ENCODE assay signal across 10 cellular contexts in genomic region chr6:30163090-30163917, GRCh38. TPM values are rescaled to one million over a fixed set of nuclear protein-coding genes. Genes with fewer than 3 reads are reported as not detected.
DNase-seq lines count a peak whose midpoint lies in the region; ATAC-seq and TF ChIP-seq lines count a peak whose summit lies in the region.
"Had no signal": no experiment of that assay in that cellular context is flagged by ENCODE, and none has a peak within 500 bp of the region (broad histone marks: within the 10 kb centered on the region; RNA-seq: fewer than 3 reads in every experiment).

Gene TRIM15 (plus strand): TSS chr6:30163546. CDS start chr6:30163685, 139 bp downstream.

- H3K4me3 ChIP-seq in colonic mucosa (peak within 1 kb of the TSS; percentile 50), foreskin fibroblast (ENCODE audit: low read depth in 1 of 2, low read length in 2 of 2) (no peak within 1 kb of the TSS), dorsolateral prefrontal cortex (no peak within 1 kb of the TSS)

- no peak within 1 kb of the TSS for H3K4ac ChIP-seq in H9 (ENCODE audit: low read depth, low read length)

- H3K9ac ChIP-seq in H9 (ENCODE audit: extremely low read depth, insufficient read length, low read length) = no peak within 1 kb of the TSS
- peak within 1 kb of the TSS; percentile 88 to 93 for H3K9ac ChIP-seq in colonic mucosa (ENCODE audit: low read depth in 2 of 2, low read length in 2 of 2)

- intact Hi-C loops in colonic mucosa (cut with DNase I) (no loop called here), dorsolateral prefrontal cortex (cut with DNase I) (loop anchor here in 1 of 2 donors (10.0 kb wide), 1 partner anchor 319 kb away; no protein-coding TSS in a partner anchor)

- TF ChIP-seq CTCF in H9 (conservative IDR thresholded peaks at IDR 0.05) (no peak), WTC11 (IDR thresholded peaks at IDR 0.05) (no peak), colonic mucosa (IDR thresholded peaks at IDR 0.05) (no peak), GM13976 (IDR thresholded peaks at IDR 0.05; ENCODE audit: borderline replicate concordance, control extremely low read depth, extremely low read depth, insufficient read depth, missing control alignments) (no peak), foreskin fibroblast (IDR thresholded peaks at IDR 0.05; ENCODE audit: low read depth, low read length) (no peak), dorsolateral prefrontal cortex (IDR thresholded peaks at IDR 0.05 in 54 of 56, conservative IDR thresholded peaks at IDR 0.05 in 2 of 56; ENCODE audit: low read depth in 1 of 56, partially characterized antibody in 56 of 56) (no peak)

- peak within 1 kb of the TSS; percentile 72; the same call in 1 of the 2 replicates for H3K14ac ChIP-seq in H9 (ENCODE audit: insufficient read depth, low read length)

- H3K27ac Mint-ChIP-seq in H9 = no peak within 1 kb of the TSS; a peak in 1 of 7 replicates
- no peak within 1 kb of the TSS for H3K27ac Mint-ChIP-seq in WTC11

- no peak within 1 kb of the TSS for H2BK12ac ChIP-seq in H9 (ENCODE audit: insufficient read length, low read depth, low read length)

- H3K23ac ChIP-seq in H9 (ENCODE audit: insufficient read length, low read depth, low read length) = no peak within 1 kb of the TSS

- no peaks in the 10 kb centered on the region for H3K79me1 ChIP-seq in H9 (ENCODE audit: insufficient read depth, low read depth, low read length, poor library complexity, severe bottlenecking)

- H4K8ac ChIP-seq in H9 (replicated peaks; ENCODE audit: insufficient read length, low read depth, low read length) = no peak within 1 kb of the TSS

- H4K20me1 ChIP-seq in H9 (ENCODE audit: control insufficient read depth, insufficient read depth, insufficient read length) = no peaks in the 10 kb centered on the region

- DNase-seq in H9 (peak; percentile 60), WTC11 (ENCODE audit: low spot score) (peak; percentile 30), colonic mucosa (peak; percentile 93), GM13976 (ENCODE audit: low spot score) (no peak), foreskin fibroblast (no peak), dorsolateral prefrontal cortex (no peak)
- DNase-seq in stimulated activated CD4-positive, alpha-beta T cell treated with anti-CD3 and anti-CD28 coated beads, Interleukin-2, amount 100 ng/mL, for 48 hours = peak; percentile 41 to 56
- DNase-seq: NCI-H524 had no signal

- no peak within 1 kb of the TSS for H3T11ph ChIP-seq in H9 (ENCODE audit: low read length)

- H3K4me1 ChIP-seq in H9 (ENCODE audit: insufficient read depth, low read length) (peaks cover 3% of the 10 kb centered on the region; the same call in 1 of the 2 replicates), colonic mucosa (no peaks in the 10 kb centered on the region)

- H2BK5ac ChIP-seq in H9 (ENCODE audit: insufficient read length, low read length) = no peak within 1 kb of the TSS

- H3K36me3 Mint-ChIP-seq in H9 (ENCODE audit: insufficient read depth in 1 of 3, low read depth in 3 of 3) = no peaks in the 10 kb centered on the region
- H3K36me3 Mint-ChIP-seq in WTC11 = no peaks in the 10 kb centered on the region

- H3K27ac ChIP-seq in H9 (ENCODE audit: insufficient read length, low read depth, low read length) (no peak within 1 kb of the TSS), colonic mucosa (peak within 1 kb of the TSS; percentile 96), dorsolateral prefrontal cortex (no peak within 1 kb of the TSS)

- H3K4me2 ChIP-seq in H9 (ENCODE audit: insufficient read depth, insufficient read length, low read length) = no peak within 1 kb of the TSS

- H2BK120ac ChIP-seq in H9 (ENCODE audit: low read depth, low read length, poor library complexity, severe bottlenecking) = no peak within 1 kb of the TSS

- POLR2A ChIA-PET in WTC11 (lab: Charles Lee) = no interaction called here

- no peaks in the 10 kb centered on the region for H3K9me3 Mint-ChIP-seq in H9
- H3K9me3 Mint-ChIP-seq in WTC11 = no peaks in the 10 kb centered on the region; the same call in 1 of the 2 replicates

- H3K9me3 ChIP-seq in H9 (ENCODE audit: control insufficient read depth, low read depth, low read length) = no peaks in the 10 kb centered on the region
- H3K9me3 ChIP-seq in colonic mucosa = no peaks in the 10 kb centered on the region

- no peak within 1 kb of the TSS for H3K4me3 Mint-ChIP-seq in H9
- H3K4me3 Mint-ChIP-seq in WTC11 = no peak within 1 kb of the TSS

- no peak within 1 kb of the TSS for H2BK15ac ChIP-seq in H9 (ENCODE audit: low read depth, low read length)

- no peak within 1 kb of the TSS for H2AK5ac ChIP-seq in H9 (ENCODE audit: insufficient read length, low read length)

- H4K5ac ChIP-seq in H9 (ENCODE audit: insufficient read length, low read depth, low read length) = no peak within 1 kb of the TSS

- H3K27me3 Mint-ChIP-seq in H9 (ENCODE audit: low read depth) = peaks cover 50% of the 10 kb centered on the region
- peaks cover 40% of the 10 kb centered on the region for H3K27me3 Mint-ChIP-seq in WTC11 (ENCODE audit: low read depth)

- WGBS in H9 (ENCODE audit: extremely low coverage, insufficient read length, low lambda C conversion rate) = no CpG with 5 or more reads among the region's 31 CpGs

- no peaks in the 10 kb centered on the region for H3K4me1 Mint-ChIP-seq in H9
- H3K4me1 Mint-ChIP-seq in WTC11 = peaks cover 5% of the 10 kb centered on the region

- H2BK20ac ChIP-seq in H9 (ENCODE audit: low read depth, low read length, poor library complexity, severe bottlenecking) = no peak within 1 kb of the TSS

- in situ Hi-C loops in GM13976 (cut with MboI; ENCODE audit: low sequenced_read_pairs, unreplicated experiment) = no loop called here

- H3K23me2 ChIP-seq in H9 (ENCODE audit: insufficient read length, low read depth, low read length, poor library complexity, severe bottlenecking) = no peaks in the 10 kb centered on the region

- H3K56ac ChIP-seq in H9 (ENCODE audit: insufficient read length, low read depth, low read length) = no peak within 1 kb of the TSS

- H3K27me3 ChIP-seq in H9 (ENCODE audit: insufficient read depth, low read length) (no peaks in the 10 kb centered on the region), colonic mucosa (no peaks in the 10 kb centered on the region), dorsolateral prefrontal cortex (peaks cover 0 to 35% (median 10%) of the 10 kb centered on the region in 45 donors)

- peak within 1 kb of the TSS; percentile 44 for H2AFZ ChIP-seq in H9 (ENCODE audit: low read length)

- H3K79me2 ChIP-seq in H9 (ENCODE audit: insufficient read depth, low read length) = no peaks in the 10 kb centered on the region

- no peak within 1 kb of the TSS for H3K18ac ChIP-seq in H9 (ENCODE audit: insufficient read length, low read depth, low read length)

- ATAC-seq in WTC11 (peak; percentile 92), GM18873 (IDR thresholded peaks at IDR 0.05; ENCODE audit: low FRiP score, unreplicated experiment) (no peak)

- CTCF ChIA-PET in WTC11 (lab: Charles Lee) = interaction anchor here (2.1 kb wide), 1 partner anchor 60 kb away, joined by 5 read pairs; no protein-coding TSS in a partner anchor

- no peak within 1 kb of the TSS for H4K91ac ChIP-seq in H9 (ENCODE audit: insufficient read length, low read depth, low read length)

- no peaks in the 10 kb centered on the region for H3K36me3 ChIP-seq in colonic mucosa

TF ChIP-seq in WTC11, 78 proteins besides CTCF, POLR2A, EP300 and RAD21 (continues in another document):
- TF ChIP-seq SP1 (CRISPR knock-in tag; conservative IDR thresholded peaks at IDR 0.05) (no peak), ZNF416 (CRISPR knock-in tag; IDR thresholded peaks at IDR 0.05) (no peak), EMX1 (CRISPR knock-in tag; IDR thresholded peaks at IDR 0.05) (no peak), CREM (CRISPR knock-in tag; IDR thresholded peaks at IDR 0.05) (no peak), IRF2 (CRISPR knock-in tag; IDR thresholded peaks at IDR 0.05; ENCODE audit: borderline replicate concordance, low read depth) (no peak), ZNF138 (CRISPR knock-in tag; conservative IDR thresholded peaks at IDR 0.05) (no peak), ZBTB21 (CRISPR knock-in tag; IDR thresholded peaks at IDR 0.05; ENCODE audit: borderline replicate concordance) (no peak), TEAD1 (CRISPR knock-in tag; IDR thresholded peaks at IDR 0.05) (0 out of 2 replicates have a peak, but pooled peaks have one; percentile 35), GABPB1 (CRISPR knock-in tag; IDR thresholded peaks at IDR 0.05) (peak; percentile 57), PREB (CRISPR knock-in tag; IDR thresholded peaks at IDR 0.05; ENCODE audit: borderline replicate concordance) (peak; percentile 21; the same call in 1 of the 2 replicates), AR (CRISPR knock-in tag; IDR thresholded peaks at IDR 0.05) (no peak)

RNA-seq across cellular contexts. Expression of gene TRIM15, which starts in this region (rescaled TPM):
- total RNA-seq in H9 (2021) = 0.20 TPM in 1 of 2 replicates, not detected in the other
- 0.32 to 0.53 TPM (median 0.35 TPM) in 3 replicates for total RNA-seq in WTC11 (2021)
- total RNA-seq in colonic mucosa = 10 to 100 TPM; 26.8 to 47.3 TPM
- not detected for total RNA-seq in dorsolateral prefrontal cortex
- total RNA-seq: endothelial cell of umbilical vein had no signal

Comparison
In these comparisons a context has a peak if more than half of its experiments do, and no peak if none do; other contexts are left out.
1. RNA of gene TRIM15 (total RNA-seq): 26.8 to 47.3 TPM in colonic mucosa; 0.32 to 0.53 TPM in WTC11, 0.20 TPM in H9 and not detected in dorsolateral prefrontal cortex; every median in the first group is over 10 times any median in the second.
2. Peak in DNase-seq in H9; RNA of the gene not detected or under 1 TPM.
3. Peak in DNase-seq and ATAC-seq in WTC11; RNA of the gene not detected or under 1 TPM.
4. DNase-seq: peak in colonic mucosa (single experiment) and stimulated activated CD4-positive, alpha-beta T cell treated with anti-CD3 and anti-CD28 coated beads, Interleukin-2, amount 100 ng/mL, for 48 hours (2 of 2); none in GM13976 (single experiment), foreskin fibroblast (0 of 2) and dorsolateral prefrontal cortex (0 of 10).